In genomic region chr2:238233625-238234024, GRCh38 we compare ENCODE assay signal across 15 cellular contexts. TPM values are rescaled to one million over a fixed set of nuclear protein-coding genes. Genes with fewer than 3 reads are reported as not detected.
DNase-seq lines count a peak whose midpoint lies in the region; ATAC-seq, FAIRE-seq and TF ChIP-seq lines count a peak whose summit lies in the region.
"Had no signal": no experiment of that assay in that cellular context is flagged by ENCODE, and none has a peak within 500 bp of the region (broad histone marks: within the 10 kb centered on the region; RNA-seq: fewer than 3 reads in every experiment).

No MANE protein-coding gene starts in this region.

- no peak overlapping the region for H2AFZ ChIP-seq in GM12878 (ENCODE audit: control insufficient read depth, low read depth, low read length)

- H3K4me3 ChIP-seq in GM12878, result no peak overlapping the region

- H3K9me3 Mint-ChIP-seq in activated T-cell treated with anti-CD3 and anti-CD28 coated beads, Interleukin-2, amount 50 U/mL, for 72 hours, result no peaks in the 10 kb centered on the region
- H3K9me3 Mint-ChIP-seq in stimulated activated effector memory CD8-positive, alpha-beta T cell treated with anti-CD3 and anti-CD28 coated beads, Interleukin-12 subunit alpha, Interleukin-12 subunit beta, amount 100 ng/mL, for 72 hours, result no peaks in the 10 kb centered on the region

- BruUV-seq in GM12878 (replicated peaks; lab: Mats Ljungman, UMichigan), result no TSS peak

- CTCF ChIA-PET in GM12878 (lab: Yijun Ruan, JAX), result no interaction called here

- RAD21 ChIA-PET in GM12878 (lab: Charles Lee; ENCODE audit: unreplicated experiment), result no interaction called here

- H3K36me3 Mint-ChIP-seq in activated T-cell treated with anti-CD3 and anti-CD28 coated beads, Interleukin-2, amount 50 U/mL, for 72 hours (ENCODE audit: insufficient read depth in 2 of 2), result no peaks in the 10 kb centered on the region
- no peaks in the 10 kb centered on the region for H3K36me3 Mint-ChIP-seq in stimulated activated effector memory CD8-positive, alpha-beta T cell treated with anti-CD3 and anti-CD28 coated beads, Interleukin-12 subunit alpha, Interleukin-12 subunit beta, amount 100 ng/mL, for 72 hours

- H3K9ac ChIP-seq in GM12878 (ENCODE audit: control insufficient read depth, insufficient read depth, low read length), result no peak overlapping the region
- H3K9ac ChIP-seq: parathyroid adenoma had no signal

- H3K27ac ChIP-seq in GM12878 (ENCODE audit: control insufficient read depth, insufficient read depth), result no peak overlapping the region
- H3K27ac ChIP-seq: parathyroid adenoma had no signal

- H3K4me1 ChIP-seq in GM12878 (ENCODE audit: control insufficient read depth, insufficient read depth, low read length), result no peaks in the 10 kb centered on the region; the same call in 1 of the 2 replicates
- H3K4me1 ChIP-seq: parathyroid adenoma had no signal

- H3K27ac Mint-ChIP-seq in activated T-cell treated with anti-CD3 and anti-CD28 coated beads, Interleukin-2, amount 50 U/mL, for 72 hours, result no peak overlapping the region
- H3K27ac Mint-ChIP-seq in stimulated activated effector memory CD8-positive, alpha-beta T cell treated with anti-CD3 and anti-CD28 coated beads, Interleukin-12 subunit alpha, Interleukin-12 subunit beta, amount 100 ng/mL, for 72 hours, result no peak overlapping the region

- DNase-seq in activated T-cell treated with anti-CD3 and anti-CD28 coated beads, Interleukin-2, amount 50 U/mL, for 72 hours, result no peak
- DNase-seq in activated T-cell treated with anti-CD3 and anti-CD28 coated beads for 4 hours (no peak), NOMO-1 (lab: John Stamatoyannopoulos, UW; ENCODE audit: unreplicated experiment in 2 of 2) (peak; percentile 52 to 54), GM12878 (ENCODE audit: low read depth, low spot score) (no peak), NCI-H1436 (lab: John Stamatoyannopoulos, UW) (no peak), GM13976 (ENCODE audit: low spot score) (no peak)
- DNase-seq in stimulated activated effector memory CD8-positive, alpha-beta T cell treated with anti-CD3 and anti-CD28 coated beads, Interleukin-12 subunit alpha, Interleukin-12 subunit beta, amount 100 ng/mL, for 72 hours (ENCODE audit: low spot score in 2 of 2), result no peak
- DNase-seq: DMS79, NCI-H187 treated with DMSO at 0.1 percent for 48 hours had no signal

- TF ChIP-seq CTCF in GM12878 (IDR thresholded peaks at IDR 0.05 in 2 of 3, conservative IDR thresholded peaks at IDR 0.05 in 1 of 3; ENCODE audit: control insufficient read depth in 2 of 3, extremely low read depth in 1 of 3, insufficient read depth in 1 of 3, low read depth in 3 of 3, low read length in 3 of 3) (no peak), GM13976 (IDR thresholded peaks at IDR 0.05; ENCODE audit: borderline replicate concordance, control extremely low read depth, extremely low read depth, insufficient read depth, missing control alignments) (no peak)

- in situ Hi-C loops in GM12878 (cut with MboI), result no loop called here
- in situ Hi-C loops in GM13976 (cut with MboI; ENCODE audit: low sequenced_read_pairs, unreplicated experiment), result no loop called here

- intact Hi-C loops in GM12878 (cut with micrococcal nuclease; ENCODE audit: unreplicated experiment), result no loop called here

- H3K27me3 ChIP-seq in GM12878 (replicated peaks in 1 of 2; ENCODE audit: control insufficient read depth in 2 of 2, insufficient read depth in 2 of 2, low read length in 1 of 2), result peaks cover 2 to 15% of the 10 kb centered on the region in 2 experiments
- H3K27me3 ChIP-seq: adrenal gland, sigmoid colon had no signal

- no peaks in the 10 kb centered on the region; the same call in 2 of the 3 replicates for H3K9me3 ChIP-seq in GM12878 (replicated peaks; ENCODE audit: control insufficient read depth, insufficient read depth, low read length)
- H3K9me3 ChIP-seq: adrenal gland, esophagus muscularis mucosa, sigmoid colon, tibial nerve had no signal

- peaks cover 31% of the 10 kb centered on the region for H3K4me1 Mint-ChIP-seq in activated T-cell treated with anti-CD3 and anti-CD28 coated beads, Interleukin-2, amount 50 U/mL, for 72 hours (ENCODE audit: low read depth)
- H3K4me1 Mint-ChIP-seq in stimulated activated effector memory CD8-positive, alpha-beta T cell treated with anti-CD3 and anti-CD28 coated beads, Interleukin-12 subunit alpha, Interleukin-12 subunit beta, amount 100 ng/mL, for 72 hours, result peaks cover 31% of the 10 kb centered on the region

- no peak for ATAC-seq in activated T-cell treated with anti-CD3 and anti-CD28 coated beads, Interleukin-2, amount 50 U/mL, for 72 hours (replicated peaks in 1 of 2)
- ATAC-seq in GM12878 (no peak), GM19023 (IDR thresholded peaks at IDR 0.05; ENCODE audit: unreplicated experiment) (no peak)
- ATAC-seq in stimulated activated effector memory CD8-positive, alpha-beta T cell treated with anti-CD3 and anti-CD28 coated beads, Interleukin-12 subunit alpha, Interleukin-12 subunit beta, amount 100 ng/mL, for 72 hours, result no peak

- no peak for TF ChIP-seq EP300 in GM12878 (IDR thresholded peaks at IDR 0.05; ENCODE audit: borderline replicate concordance in 1 of 2, control insufficient read depth in 1 of 2, low read depth in 2 of 2, low read length in 2 of 2)

- no peak overlapping the region for H3K4me2 ChIP-seq in GM12878 (ENCODE audit: control insufficient read depth, insufficient read depth)

- peaks cover 30% of the 10 kb centered on the region for H3K27me3 Mint-ChIP-seq in activated T-cell treated with anti-CD3 and anti-CD28 coated beads, Interleukin-2, amount 50 U/mL, for 72 hours (ENCODE audit: low read depth)

- POLR2A ChIA-PET in GM12878 (lab: Charles Lee), result interaction anchor here (1.1 kb wide), 1 partner anchor 31 kb away, joined by 5 read pairs; the partner anchor contains the start of gene ILKAP

- 69% methylated on average over 12 of the region's 12 CpGs for WGBS in GM12878 (ENCODE audit: insufficient coverage, insufficient replicate concordance, low lambda C conversion rate, missing lambda C conversion rate)

- no peaks in the 10 kb centered on the region for H4K20me1 ChIP-seq in GM12878 (ENCODE audit: control insufficient read depth, insufficient read depth)

- no peak for TF ChIP-seq RAD21 in GM12878 (IDR thresholded peaks at IDR 0.05; ENCODE audit: insufficient read depth, low read depth, low read length)

- H3K4me3 Mint-ChIP-seq in activated T-cell treated with anti-CD3 and anti-CD28 coated beads, Interleukin-2, amount 50 U/mL, for 72 hours, result peak overlapping the region; percentile 31 to 34
- peak overlapping the region; percentile 61 for H3K4me3 Mint-ChIP-seq in stimulated activated effector memory CD8-positive, alpha-beta T cell treated with anti-CD3 and anti-CD28 coated beads, Interleukin-12 subunit alpha, Interleukin-12 subunit beta, amount 100 ng/mL, for 72 hours

- no peaks in the 10 kb centered on the region for H3K36me3 ChIP-seq in GM12878 (ENCODE audit: control insufficient read depth in 2 of 2, insufficient read depth in 2 of 2, low read length in 1 of 2)
- H3K36me3 ChIP-seq: adrenal gland, esophagus muscularis mucosa, sigmoid colon, tibial nerve had no signal

- SMC1A ChIA-PET in GM12878 (lab: Charles Lee; ENCODE audit: uncharacterized antibody, unreplicated experiment), result interaction anchor here (0.9 kb wide), 1 partner anchor 125 kb away, joined by 3 read pairs; no protein-coding TSS in a partner anchor

- no peaks in the 10 kb centered on the region for H3K79me2 ChIP-seq in GM12878 (ENCODE audit: control insufficient read depth, insufficient read depth, low read length)
- H3K79me2 ChIP-seq: parathyroid adenoma had no signal

- TF ChIP-seq POLR2A in GM12878 (IDR thresholded peaks at IDR 0.05; ENCODE audit: low read depth, low read length), result no peak

- peak; percentile 31 for FAIRE-seq in GM12878 (lab: Jason Lieb, UNC)

RNA-seq across cellular contexts. Expression of gene HES6, which starts 6.2 kb away (rescaled TPM):
- 1 to 10 TPM; 1.6 to 2.0 TPM for total RNA-seq in activated T-cell treated with anti-CD3 and anti-CD28 coated beads, Interleukin-2, amount 50 U/mL, for 72 hours
- total RNA-seq in GM12878 (2013; cell fraction: nucleolus; rRNA removed), result 1.2 TPM in 1 of 2 replicates, not detected in the other
- total RNA-seq in GM12878 (2014; rRNA removed) (1.4 and 1.5 TPM in 2 replicates), GM12878 (2014; rRNA removed; fragmentation: Illumina TruSeq; extraction: Trizol) (0.23 and 0.67 TPM in 2 replicates), GM12878 (2021) (1.7 and 1.8 TPM in 2 replicates)
- 0.43 TPM for polyA plus RNA-seq in GM12878 (2011; ENCODE audit: low read depth)
- polyA plus RNA-seq in GM12878 (2011; rRNA removed) (0.33 and 0.61 TPM in 2 replicates), GM12878 (2014; fragmentation: Illumina TruSeq; extraction: Trizol) (0.21 TPM in 1 of 2 replicates, not detected in the other), GM12878 (2014; fragmentation: Nextera tagmentation; extraction: Ambion mirVana) (under 1 TPM; 0.11 to 0.15 TPM), GM12878 (2014; rRNA removed) (1.2 and 2.5 TPM in 2 replicates), GM12878 (2016; fragmentation: Nextera tagmentation; extraction: Ambion mirVana) (1 to 10 TPM in 1 of 2 experiments, under 1 TPM in 1; 1.00 to 1.1 TPM)
- polyA plus RNA-seq in GM12878 (2011; cell fraction: cytosol; rRNA removed), result 0.99 and 1.9 TPM in 2 replicates
- polyA plus RNA-seq in GM12878 (2011; cell fraction: nucleus; rRNA removed), result 3.0 and 4.6 TPM in 2 replicates
- polyA plus RNA-seq in GM12878 (2012), result 0.62 and 0.97 TPM in 2 replicates
- 0.46 TPM in 1 of 2 replicates, not detected in the other for polyA minus RNA-seq in GM12878 (2011; rRNA and poly(A)+ RNA removed)
- polyA minus RNA-seq in GM12878 (2011; cell fraction: cytosol; rRNA and poly(A)+ RNA removed), result not detected in 2 replicates
- 1.2 and 2.1 TPM in 2 replicates for polyA minus RNA-seq in GM12878 (2011; cell fraction: nucleus; rRNA and poly(A)+ RNA removed)

RNA-seq across cellular contexts. Expression of gene ILKAP, which starts 30.1 kb away (rescaled TPM):
- 10 to 100 TPM; 53.2 to 55.5 TPM for total RNA-seq in activated T-cell treated with anti-CD3 and anti-CD28 coated beads, Interleukin-2, amount 50 U/mL, for 72 hours
- 79.6 and 82.1 TPM in 2 replicates for total RNA-seq in GM12878 (2013; cell fraction: nucleolus; rRNA removed)
- 30.2 and 30.8 TPM in 2 replicates for total RNA-seq in GM12878 (2014; rRNA removed)
- 22.9 and 24.0 TPM in 2 replicates for total RNA-seq in GM12878 (2014; rRNA removed; fragmentation: Illumina TruSeq; extraction: Trizol)
- 42.2 and 44.5 TPM in 2 replicates for total RNA-seq in GM12878 (2021)
- 15.1 TPM for polyA plus RNA-seq in GM12878 (2011; ENCODE audit: low read depth)
- polyA plus RNA-seq in GM12878 (2011; rRNA removed), result 39.2 and 46.5 TPM in 2 replicates
- polyA plus RNA-seq in GM12878 (2011; cell fraction: cytosol; rRNA removed), result 33.9 and 48.0 TPM in 2 replicates
- 84.1 and 110 TPM in 2 replicates for polyA plus RNA-seq in GM12878 (2011; cell fraction: nucleus; rRNA removed)
- polyA plus RNA-seq in GM12878 (2012), result 23.5 and 26.6 TPM in 2 replicates
- polyA plus RNA-seq in GM12878 (2014; fragmentation: Illumina TruSeq; extraction: Trizol), result 23.7 and 30.2 TPM in 2 replicates
- polyA plus RNA-seq in GM12878 (2014; fragmentation: Nextera tagmentation; extraction: Ambion mirVana), result 10 to 100 TPM in 1 of 2 experiments, 1 to 10 TPM in 1; 4.2 to 11.2 TPM
- 55.8 and 65.3 TPM in 2 replicates for polyA plus RNA-seq in GM12878 (2014; rRNA removed)
- 10 to 100 TPM; 63.8 to 64.8 TPM for polyA plus RNA-seq in GM12878 (2016; fragmentation: Nextera tagmentation; extraction: Ambion mirVana)
- polyA minus RNA-seq in GM12878 (2011; rRNA and poly(A)+ RNA removed), result 35.7 and 40.7 TPM in 2 replicates
- polyA minus RNA-seq in GM12878 (2011; cell fraction: cytosol; rRNA and poly(A)+ RNA removed), result 9.7 and 12.7 TPM in 2 replicates
- polyA minus RNA-seq in GM12878 (2011; cell fraction: nucleus; rRNA and poly(A)+ RNA removed), result 30.6 and 68.0 TPM in 2 replicates

RNA-seq across cellular contexts. Expression of gene PER2, which starts 54.8 kb away (rescaled TPM):
- total RNA-seq in activated T-cell treated with anti-CD3 and anti-CD28 coated beads, Interleukin-2, amount 50 U/mL, for 72 hours, result 10 to 100 TPM in 1 of 2 donors, 1 to 10 TPM in 1; 8.9 to 12.4 TPM
- 42.5 and 46.3 TPM in 2 replicates for total RNA-seq in GM12878 (2013; cell fraction: nucleolus; rRNA removed)
- 6.4 and 8.7 TPM in 2 replicates for total RNA-seq in GM12878 (2014; rRNA removed)
- 4.1 and 4.5 TPM in 2 replicates for total RNA-seq in GM12878 (2014; rRNA removed; fragmentation: Illumina TruSeq; extraction: Trizol)
- 11.1 and 15.1 TPM in 2 replicates for total RNA-seq in GM12878 (2021)
- polyA plus RNA-seq in GM12878 (2011; ENCODE audit: low read depth), result 2.2 TPM
- 2.9 and 4.7 TPM in 2 replicates for polyA plus RNA-seq in GM12878 (2011; rRNA removed)
- 3.8 and 5.4 TPM in 2 replicates for polyA plus RNA-seq in GM12878 (2011; cell fraction: cytosol; rRNA removed)
- 10.0 and 15.3 TPM in 2 replicates for polyA plus RNA-seq in GM12878 (2011; cell fraction: nucleus; rRNA removed)
- 3.7 and 4.1 TPM in 2 replicates for polyA plus RNA-seq in GM12878 (2012)
- 3.8 and 4.9 TPM in 2 replicates for polyA plus RNA-seq in GM12878 (2014; fragmentation: Illumina TruSeq; extraction: Trizol)
- 1 to 10 TPM; 1.5 to 2.6 TPM for polyA plus RNA-seq in GM12878 (2014; fragmentation: Nextera tagmentation; extraction: Ambion mirVana)
- polyA plus RNA-seq in GM12878 (2014; rRNA removed), result 4.2 and 5.7 TPM in 2 replicates
- polyA plus RNA-seq in GM12878 (2016; fragmentation: Nextera tagmentation; extraction: Ambion mirVana), result 1 to 10 TPM; 4.4 to 5.5 TPM
- polyA minus RNA-seq in GM12878 (2011; rRNA and poly(A)+ RNA removed), result 15.0 and 20.9 TPM in 2 replicates
- 6.5 and 8.2 TPM in 2 replicates for polyA minus RNA-seq in GM12878 (2011; cell fraction: cytosol; rRNA and poly(A)+ RNA removed)
- polyA minus RNA-seq in GM12878 (2011; cell fraction: nucleus; rRNA and poly(A)+ RNA removed), result 15.1 and 29.6 TPM in 2 replicates

Comparison
In these comparisons a context has a peak if more than half of its experiments do, and no peak if none do; other contexts are left out.
1. DNase-seq: peak in NOMO-1 (2 of 2); none in activated T-cell treated with anti-CD3 and anti-CD28 coated beads, Interleukin-2, amount 50 U/mL, for 72 hours (0 of 2), activated T-cell treated with anti-CD3 and anti-CD28 coated beads for 4 hours (single experiment), GM12878 (single experiment), stimulated activated effector memory CD8-positive, alpha-beta T cell treated with anti-CD3 and anti-CD28 coated beads, Interleukin-12 subunit alpha, Interleukin-12 subunit beta, amount 100 ng/mL, for 72 hours (0 of 2), NCI-H1436 (single experiment) and GM13976 (single experiment).